26 cellular contexts compared by ENCODE assay signal in the genomic region with DNA sequence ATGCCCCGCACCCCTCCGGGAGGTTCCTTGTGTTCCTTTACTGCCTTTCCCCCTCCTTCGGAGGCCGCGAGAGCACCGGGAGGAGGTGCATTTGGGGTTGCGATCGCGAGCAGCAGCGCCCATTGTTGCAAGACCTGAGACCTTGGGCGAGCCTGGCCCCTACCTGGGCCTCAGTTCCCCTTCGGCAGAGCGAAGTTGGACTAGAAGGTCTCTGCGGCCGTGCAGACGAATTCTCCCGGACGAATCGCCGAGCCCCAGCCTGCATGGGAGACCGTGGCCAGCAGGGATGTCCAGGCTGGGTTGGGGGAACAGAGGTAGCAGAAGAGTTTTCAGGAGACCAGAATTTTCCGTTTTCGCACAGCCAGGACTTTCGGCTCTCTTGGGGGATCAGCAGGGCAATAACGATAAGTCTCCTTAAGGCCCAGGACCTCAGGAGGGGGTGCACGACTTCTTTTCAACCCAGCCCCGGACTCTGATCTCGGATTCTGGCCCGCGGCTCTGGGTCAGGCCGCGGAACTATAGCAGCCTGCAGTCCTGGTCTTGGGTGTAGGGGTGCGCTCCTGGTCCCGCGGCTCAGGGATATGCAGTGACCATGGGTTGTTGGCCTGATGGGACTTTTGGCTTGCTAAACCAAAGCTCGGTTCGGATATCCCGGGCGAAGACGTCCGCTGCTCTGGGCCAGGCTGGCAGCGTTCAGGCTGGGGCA. TPM values are rescaled to one million over a fixed set of nuclear protein-coding genes. Genes with fewer than 3 reads are reported as not detected.
A peak's percentile ranks its signal among the peaks of the same experiment; 100 is the strongest.
DNase-seq lines count a peak whose midpoint lies in the region; ATAC-seq and TF ChIP-seq lines count a peak whose summit lies in the region.
"Had no signal": no experiment of that assay in that cellular context is flagged by ENCODE, and none has a peak within 500 bp of the region (broad histone marks: within the 10 kb centered on the region; RNA-seq: fewer than 3 reads in every experiment).

No MANE protein-coding gene starts in this region.

- H4K20me1 ChIP-seq in IMR-90 (ENCODE audit: insufficient read depth, low read length), result peaks cover 7% of the 10 kb centered on the region; the same call in 1 of the 2 replicates

- H2BK12ac ChIP-seq in neuronal stem cell (ENCODE audit: low read length), result no peak overlapping the region

- H2AK9ac ChIP-seq in IMR-90 (replicated peaks; ENCODE audit: low read depth, low read length, poor library complexity), result no peak overlapping the region

- no peak overlapping the region for H3K56ac ChIP-seq in IMR-90 (ENCODE audit: extremely low read depth, insufficient read depth, low read length)

- no peaks in the 10 kb centered on the region for H3K36me3 Mint-ChIP-seq in CD4-positive, alpha-beta memory T cell

- peaks cover 34% of the 10 kb centered on the region for H3K27me3 ChIP-seq in CD4-positive, alpha-beta memory T cell (ENCODE audit: insufficient read depth, low read length)
- H3K27me3 ChIP-seq in IMR-90 (ENCODE audit: control insufficient read depth, insufficient read depth, low read length) (peaks cover 78% of the 10 kb centered on the region), iPS-15b (ENCODE audit: control insufficient read depth, insufficient read depth, low read length) (peaks cover 57% of the 10 kb centered on the region), neuronal stem cell (ENCODE audit: control insufficient read depth in 3 of 3, insufficient read depth in 3 of 3, low read depth in 1 of 3, low read length in 3 of 3) (peaks cover 39 to 91% (median 60%) of the 10 kb centered on the region in 3 experiments)

- no TSS peak for BruUV-seq in IMR-90 (replicated peaks; lab: Mats Ljungman, UMichigan)

- H3K18ac ChIP-seq in IMR-90 (ENCODE audit: low read depth, low read length) (no peak overlapping the region), neuronal stem cell (ENCODE audit: low read length) (peak overlapping the region; percentile 70)

- H3K14ac ChIP-seq in IMR-90 (replicated peaks; ENCODE audit: low read depth, low read length), result no peak overlapping the region
- peak overlapping the region; percentile 78 for H3K14ac ChIP-seq in neuronal stem cell (ENCODE audit: low read length)

- H4K91ac ChIP-seq in IMR-90 (ENCODE audit: insufficient read depth, low read depth, low read length) (no peak overlapping the region), neuronal stem cell (ENCODE audit: low read depth, low read length, poor library complexity) (no peak overlapping the region)

- H3K79me1 ChIP-seq in IMR-90 (ENCODE audit: low read depth in 1 of 2, low read length in 2 of 2) (no peaks in the 10 kb centered on the region), neuronal stem cell (ENCODE audit: low read depth, low read length) (no peaks in the 10 kb centered on the region)

- H2AFZ ChIP-seq in IMR-90 (replicated peaks; ENCODE audit: low read length, poor library complexity), result peak overlapping the region; percentile 53
- H2AFZ ChIP-seq in neuronal stem cell (ENCODE audit: low read length), result no peak overlapping the region

- peaks cover 24% of the 10 kb centered on the region for H3K4me1 ChIP-seq in CD4-positive, alpha-beta memory T cell (ENCODE audit: insufficient read depth, low read length)
- H3K4me1 ChIP-seq in IMR-90 (ENCODE audit: control insufficient read depth, insufficient read depth, low read length) (peaks cover 3% of the 10 kb centered on the region; the same call in 1 of the 2 replicates), iPS-15b (ENCODE audit: control insufficient read depth, insufficient read depth, low read length) (peaks cover 13% of the 10 kb centered on the region), neuronal stem cell (ENCODE audit: control insufficient read depth in 2 of 2, insufficient read depth in 1 of 2, low read depth in 1 of 2, low read length in 2 of 2) (peaks cover 15 to 23% of the 10 kb centered on the region in 2 donors)

- H3K4me3 Mint-ChIP-seq in CD4-positive, alpha-beta memory T cell, result peak overlapping the region in 7 of 8 donors; percentile 18 to 62 (median 33)
- H3K4me3 Mint-ChIP-seq: activated naive CD4-positive, alpha-beta T cell treated with anti-CD3 and anti-CD28 coated beads for 36 hours; activated T-cell treated with anti-CD3 and anti-CD28 coated beads, Interleukin-2, amount 50 U/mL, for 24 hours had no signal

- H3K4me1 Mint-ChIP-seq in CD4-positive, alpha-beta memory T cell, result peaks cover 6 to 36% (median 19%) of the 10 kb centered on the region in 4 donors

- H3K27ac Mint-ChIP-seq in CD4-positive, alpha-beta memory T cell, result peak overlapping the region in 1 of 7 donors; percentile 31
- H3K27ac Mint-ChIP-seq: activated naive CD4-positive, alpha-beta T cell treated with anti-CD3 and anti-CD28 coated beads for 36 hours; activated T-cell treated with anti-CD3 and anti-CD28 coated beads, Interleukin-2, amount 50 U/mL, for 24 hours had no signal

- H2AK5ac ChIP-seq in IMR-90 (ENCODE audit: low read depth, low read length) (no peak overlapping the region), neuronal stem cell (ENCODE audit: low read depth, low read length) (no peak overlapping the region)

- CTCF ChIA-PET in CD4-positive, alpha-beta memory T cell (lab: Charles Lee; ENCODE audit: partially characterized antibody), result interaction anchor here (11.2 kb wide), 1 partner anchor 8 kb away, joined by 73 read pairs; no protein-coding TSS in a partner anchor
- CTCF ChIA-PET in IMR-90 (lab: Yijun Ruan, JAX), result no interaction called here

- TF ChIP-seq CTCF in IMR-90 (conservative IDR thresholded peaks at IDR 0.05; ENCODE audit: low read depth, low read length), result no peak

- H3K9me1 ChIP-seq in IMR-90 (ENCODE audit: insufficient read depth, low read length), result no peaks in the 10 kb centered on the region

- no peak overlapping the region for H3K27ac ChIP-seq in CD4-positive, alpha-beta memory T cell (ENCODE audit: low read depth, low read length)
- H3K27ac ChIP-seq in IMR-90 (ENCODE audit: insufficient read depth, low read length) (no peak overlapping the region), neuronal stem cell (replicated peaks; ENCODE audit: low read length) (no peak overlapping the region)
- H3K27ac ChIP-seq: SK-N-MC had no signal

- no peak overlapping the region for H3K4me3 ChIP-seq in CD4-positive, alpha-beta memory T cell (ENCODE audit: low read length in 2 of 2)
- no peak overlapping the region for H3K4me3 ChIP-seq in IMR-90 (ENCODE audit: insufficient read depth, low read depth, low read length)
- H3K4me3 ChIP-seq in iPS-15b (ENCODE audit: low read depth, low read length), result peak overlapping the region; percentile 18
- H3K4me3 ChIP-seq in neuronal stem cell (ENCODE audit: low read length in 2 of 2), result no peak overlapping the region
- H3K4me3 ChIP-seq: mucosa of descending colon, SK-N-MC had no signal

- H4K8ac ChIP-seq in IMR-90 (ENCODE audit: low read depth in 2 of 2, low read length in 2 of 2) (no peak overlapping the region), neuronal stem cell (ENCODE audit: low read depth, low read length) (no peak overlapping the region)

- H3K4ac ChIP-seq in IMR-90 (ENCODE audit: low read depth, low read length) (no peak overlapping the region), neuronal stem cell (ENCODE audit: low read length) (no peak overlapping the region)

- H3K36me3 ChIP-seq in CD4-positive, alpha-beta memory T cell (ENCODE audit: insufficient read depth, low read length), result no peaks in the 10 kb centered on the region
- H3K36me3 ChIP-seq in IMR-90 (ENCODE audit: control insufficient read depth, insufficient read depth, low read length) (no peaks in the 10 kb centered on the region), iPS-15b (ENCODE audit: control insufficient read depth, insufficient read depth, low read length) (no peaks in the 10 kb centered on the region), neuronal stem cell (replicated peaks in 1 of 2; ENCODE audit: control insufficient read depth in 2 of 2, insufficient read depth in 2 of 2, low read length in 2 of 2) (no peaks in the 10 kb centered on the region)
- H3K36me3 ChIP-seq: esophagus muscularis mucosa, gastroesophageal sphincter had no signal

- H3K27me3 Mint-ChIP-seq in CD4-positive, alpha-beta memory T cell, result peaks cover 21 to 48% of the 10 kb centered on the region in 2 donors

- no peak overlapping the region for H4K5ac ChIP-seq in IMR-90 (ENCODE audit: low read depth, low read length)

- H3K9me3 ChIP-seq in CD4-positive, alpha-beta memory T cell (ENCODE audit: control insufficient read depth in 1 of 2, low read length in 2 of 2), result no peaks in the 10 kb centered on the region
- peaks cover 12% of the 10 kb centered on the region; the same call in 1 of the 2 replicates for H3K9me3 ChIP-seq in IMR-90 (ENCODE audit: control insufficient read depth, insufficient read depth, low read length)
- H3K9me3 ChIP-seq in iPS-15b (ENCODE audit: control insufficient read depth, insufficient read depth, low read length), result no peaks in the 10 kb centered on the region
- peaks cover 0 to 10% of the 10 kb centered on the region in 2 donors for H3K9me3 ChIP-seq in neuronal stem cell (replicated peaks in 1 of 2; ENCODE audit: control insufficient read depth in 2 of 2, insufficient read depth in 1 of 2, low read depth in 1 of 2, low read length in 2 of 2)
- H3K9me3 ChIP-seq: esophagus muscularis mucosa, gastroesophageal sphincter, mucosa of descending colon had no signal

- H3K9ac ChIP-seq in IMR-90 (ENCODE audit: low read depth, low read length) (no peak overlapping the region), iPS-15b (ENCODE audit: low read depth, low read length) (no peak overlapping the region), neuronal stem cell (ENCODE audit: low read depth, low read length, poor library complexity) (no peak overlapping the region)

- DNase-seq in CD4-positive, alpha-beta memory T cell, result no peak
- DNase-seq in IMR-90 (no peak), neuronal stem cell (ENCODE audit: low spot score) (no peak), cortex of kidney (lab: John Stamatoyannopoulos, UW) (no peak), NCI-H1417 (lab: John Stamatoyannopoulos, UW) (no peak)
- DNase-seq: ACHN; activated naive CD4-positive, alpha-beta T cell treated with anti-CD3 and anti-CD28 coated beads for 36 hours; activated T-cell treated with anti-CD3 and anti-CD28 coated beads, Interleukin-2, amount 50 U/mL, for 24 hours; amygdala; C1 segment of cervical spinal cord; central memory CD4-positive, alpha-beta T cell; effector CD4-positive, alpha-beta T cell; left colon; mucosa of descending colon; NCI-H1105; NCI-H510A; right cardiac atrium; T-helper 9 cell had no signal

- H3K4me2 ChIP-seq in IMR-90 (ENCODE audit: low read depth, low read length) (no peak overlapping the region), neuronal stem cell (ENCODE audit: insufficient read depth, low read length, poor library complexity, severe bottlenecking) (no peak overlapping the region)

- H2BK20ac ChIP-seq in IMR-90 (ENCODE audit: low read depth, low read length), result no peak overlapping the region

- TF ChIP-seq POLR2A in IMR-90 (IDR thresholded peaks at IDR 0.05; ENCODE audit: low read depth, low read length), result no peak

- intact Hi-C loops in CD4-positive, alpha-beta memory T cell (cut with micrococcal nuclease), result no loop called here
- intact Hi-C loops in IMR-90 (cut with micrococcal nuclease), result no loop called here

- WGBS in IMR-90 (ENCODE audit: extremely low coverage in 2 of 2, insufficient read length in 1 of 2), 2 experiments, result 41% methylated on average over 10 of the region's 42 CpGs; no CpG with 5 or more reads in 1 of the 2 experiments
- no CpG with 5 or more reads among the region's 42 CpGs for WGBS in neuronal stem cell (ENCODE audit: extremely low coverage in 2 of 2, insufficient read length in 2 of 2, insufficient replicate concordance in 1 of 2), 2 donors

- peaks cover 0 to 2% (median 0%) of the 10 kb centered on the region in 8 donors for H3K9me3 Mint-ChIP-seq in CD4-positive, alpha-beta memory T cell
- H3K9me3 Mint-ChIP-seq: activated naive CD4-positive, alpha-beta T cell treated with anti-CD3 and anti-CD28 coated beads for 36 hours; activated T-cell treated with anti-CD3 and anti-CD28 coated beads, Interleukin-2, amount 50 U/mL, for 24 hours had no signal

- TF ChIP-seq RAD21 in IMR-90 (IDR thresholded peaks at IDR 0.05; ENCODE audit: low read length), result no peak

- ATAC-seq in IMR-90 (ENCODE audit: low read depth) (no peak), GM21381 (IDR thresholded peaks at IDR 0.05; ENCODE audit: unreplicated experiment) (no peak), GM18520 (IDR thresholded peaks at IDR 0.05; ENCODE audit: unreplicated experiment) (no peak)
- ATAC-seq: activated CD4-positive, CD25-positive, alpha-beta regulatory T cell treated with anti-CD3 and anti-CD28 coated beads, Interleukin-2, amount 50 U/mL, for 24 hours; gastroesophageal sphincter; mucosa of descending colon; right cardiac atrium had no signal

- H2BK15ac ChIP-seq in IMR-90 (ENCODE audit: low read depth, low read length), result no peak overlapping the region
- H2BK15ac ChIP-seq in neuronal stem cell (ENCODE audit: low read length), result peak overlapping the region; percentile 82

- dilution Hi-C loops in IMR-90 (cut with HindIII; ENCODE audit: low sequenced_read_pairs, unreplicated experiment), result no loop called here

- no peak overlapping the region for H2BK5ac ChIP-seq in IMR-90 (ENCODE audit: low read depth, low read length, poor library complexity, severe bottlenecking)
- H2BK5ac ChIP-seq in neuronal stem cell (ENCODE audit: low read length), result no peak overlapping the region

- H3K23ac ChIP-seq in IMR-90 (ENCODE audit: low read depth, low read length), result no peak overlapping the region
- peak overlapping the region; percentile 83 for H3K23ac ChIP-seq in neuronal stem cell (ENCODE audit: low read depth, low read length, poor library complexity)

- in situ Hi-C loops in IMR-90 (cut with MboI; ENCODE audit: low sequenced_read_pairs), result loop anchor here (25.0 kb wide), 1 partner anchor 1093 kb away; no protein-coding TSS in a partner anchor

- H2BK120ac ChIP-seq in IMR-90 (ENCODE audit: low read depth, low read length) (no peak overlapping the region), neuronal stem cell (ENCODE audit: low read depth, low read length) (peak overlapping the region; percentile 63)

- POLR2A ChIA-PET in CD4-positive, alpha-beta memory T cell (lab: Charles Lee; ENCODE audit: partially characterized antibody), result interaction anchor here (1.2 kb wide), 1 partner anchor 19 kb away, joined by 3 read pairs; a partner anchor contains a TSS
- POLR2A ChIA-PET in IMR-90 (lab: Charles Lee; ENCODE audit: unreplicated experiment), result no interaction called here

RNA-seq across cellular contexts. Expression of a gene that starts 2.8 kb away (rescaled TPM):
- under 1 TPM; 0.19 to 0.26 TPM for total RNA-seq in CD4-positive, alpha-beta memory T cell
- under 1 TPM; 0.04 to 0.22 TPM for polyA plus RNA-seq in CD4-positive, alpha-beta memory T cell
- total RNA-seq in IMR-90 (2012; rRNA removed), result under 0.01 TPM in 2 replicates
- polyA plus RNA-seq in IMR-90 (2012; rRNA removed), result 0.02 TPM in 1 of 2 replicates, not detected in the other
- polyA plus RNA-seq in IMR-90 (2012; cell fraction: cytosol; rRNA removed), result under 0.01 and 0.01 TPM in 2 replicates
- 0.03 and 0.10 TPM in 2 replicates for polyA plus RNA-seq in IMR-90 (2012; cell fraction: nucleus; rRNA removed; ENCODE audit: low replicate concordance)
- polyA plus RNA-seq in neuronal stem cell (2013, experiment 1 of 2), result 0.04 TPM
- 0.06 TPM for polyA plus RNA-seq in neuronal stem cell (2013, experiment 2 of 2)
- total RNA-seq: activated naive CD4-positive, alpha-beta T cell treated with anti-CD3 and anti-CD28 coated beads for 36 hours; RPMI7951 had no signal

RNA-seq across cellular contexts. Expression of a gene that starts 18.9 kb away (rescaled TPM):
- total RNA-seq in CD4-positive, alpha-beta memory T cell, result 10 to 100 TPM; 20.1 TPM
- 10 to 100 TPM; 16.7 to 17.5 TPM for polyA plus RNA-seq in CD4-positive, alpha-beta memory T cell
- total RNA-seq in IMR-90 (2012; rRNA removed), result 9.0 and 10.3 TPM in 2 replicates
- 13.6 and 14.8 TPM in 2 replicates for polyA plus RNA-seq in IMR-90 (2012; rRNA removed)
- 12.6 and 13.7 TPM in 2 replicates for polyA plus RNA-seq in IMR-90 (2012; cell fraction: cytosol; rRNA removed)
- polyA plus RNA-seq in IMR-90 (2012; cell fraction: nucleus; rRNA removed; ENCODE audit: low replicate concordance), result 34.4 and 38.9 TPM in 2 replicates
- 13.1 TPM for polyA plus RNA-seq in neuronal stem cell (2013, experiment 1 of 2)
- polyA plus RNA-seq in neuronal stem cell (2013, experiment 2 of 2), result 12.9 TPM
